19 cellular contexts compared by ENCODE assay signal in the genomic region with DNA sequence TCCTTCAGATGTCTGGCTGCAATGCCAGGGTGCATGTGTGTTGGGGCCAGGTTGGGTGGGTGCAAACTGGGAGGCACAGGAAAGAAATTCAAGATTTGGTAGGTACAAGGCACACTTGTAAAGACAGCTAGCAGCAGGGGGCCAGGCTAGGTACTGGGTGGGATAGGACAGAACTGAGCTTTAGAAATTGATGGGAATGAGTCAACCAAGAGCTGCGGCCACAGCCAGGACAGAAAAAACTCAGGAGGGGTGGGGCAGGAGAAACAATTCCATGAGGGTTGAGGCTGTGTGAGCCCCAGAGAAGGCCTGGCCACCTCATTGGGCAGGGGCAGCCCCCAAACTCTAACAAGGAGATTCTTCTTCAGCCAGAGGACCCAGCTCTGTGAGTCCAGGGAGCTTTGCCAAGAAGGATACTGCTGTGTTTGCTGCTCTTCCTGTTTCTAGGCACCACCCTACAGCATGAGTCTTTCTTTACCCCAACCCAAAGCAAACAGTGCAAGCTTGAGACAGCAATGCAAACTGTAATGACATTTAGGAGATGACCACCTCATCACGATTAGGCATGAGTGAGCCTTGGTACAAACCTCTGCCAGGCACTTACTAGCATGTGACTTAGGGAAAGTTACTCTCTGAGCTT. TPM values are rescaled to one million over a fixed set of nuclear protein-coding genes. Genes with fewer than 3 reads are reported as not detected.
DNase-seq lines count a peak whose midpoint lies in the region; ATAC-seq and TF ChIP-seq lines count a peak whose summit lies in the region.
"Had no signal": no experiment of that assay in that cellular context is flagged by ENCODE, and none has a peak within 500 bp of the region (broad histone marks: within the 10 kb centered on the region; RNA-seq: fewer than 3 reads in every experiment).

No MANE protein-coding gene starts in this region.

- H3K4me1 Mint-ChIP-seq in natural killer cell = no peaks in the 10 kb centered on the region
- H3K4me1 Mint-ChIP-seq: CD4-positive, alpha-beta memory T cell; T-cell had no signal

- DNase-seq in LNCaP clone FGC (ENCODE audit: low read depth) (peak; percentile 37), choroid plexus epithelial cell (ENCODE audit: low read depth) (peak; percentile 22), SW 1271 (lab: John Stamatoyannopoulos, UW) (no peak), NCI-H1092 (lab: John Stamatoyannopoulos, UW) (no peak), NOMO-1 treated with dmso at 0.1 percent for 144 hours (lab: John Stamatoyannopoulos, UW; ENCODE audit: unreplicated experiment) (no peak), natural killer cell (no peak)
- DNase-seq: BE2C; CD4-positive, alpha-beta memory T cell; HCEC 1CT; NCI-H2081; OCI-M1; RPMI8226; T-cell; T-helper 9 cell had no signal

- no peaks in the 10 kb centered on the region for H3K9me3 Mint-ChIP-seq in natural killer cell
- H3K9me3 Mint-ChIP-seq: CD4-positive, alpha-beta memory T cell; T-cell had no signal

- no peak overlapping the region for H3K4me3 Mint-ChIP-seq in natural killer cell
- H3K4me3 Mint-ChIP-seq: CD4-positive, alpha-beta memory T cell; T-cell had no signal

- TF ChIP-seq CTCF in 22Rv1 (IDR thresholded peaks at IDR 0.05) (no peak), C4-2B (conservative IDR thresholded peaks at IDR 0.05) (no peak), LNCaP clone FGC (IDR thresholded peaks at IDR 0.05; ENCODE audit: control insufficient read depth, extremely low read depth, insufficient read depth) (no peak), choroid plexus epithelial cell (conservative IDR thresholded peaks at IDR 0.05; ENCODE audit: low read depth, low read length) (no peak), natural killer cell (IDR thresholded peaks at IDR 0.05) (no peak)

- H3K27ac Mint-ChIP-seq in natural killer cell = no peak overlapping the region
- H3K27ac Mint-ChIP-seq: T-cell had no signal

- H3K27ac ChIP-seq in 22Rv1 = peak overlapping the region; percentile 64
- peak overlapping the region; percentile 45 for H3K27ac ChIP-seq in C4-2B

- intact Hi-C loops in natural killer cell (cut with micrococcal nuclease) = no loop called here

- no peak for ATAC-seq in natural killer cell
- ATAC-seq: K562, T-cell had no signal

- H3K27me3 Mint-ChIP-seq in natural killer cell (ENCODE audit: low read depth in 2 of 2) = peaks cover 15 to 49% of the 10 kb centered on the region in 2 donors

- no peaks in the 10 kb centered on the region for H3K36me3 Mint-ChIP-seq in natural killer cell
- H3K36me3 Mint-ChIP-seq: CD4-positive, alpha-beta memory T cell; T-cell had no signal

- H3K4me3 ChIP-seq in LNCaP clone FGC (ENCODE audit: low read depth, low read length) (no peak overlapping the region), choroid plexus epithelial cell (ENCODE audit: low read depth, low read length) (no peak overlapping the region)
- H3K4me3 ChIP-seq: K562 had no signal

RNA-seq across cellular contexts. Expression of gene CCDC182, which starts 21.3 kb away (rescaled TPM):
- not detected for total RNA-seq in natural killer cell
- total RNA-seq: CD4-positive, alpha-beta memory T cell; K562; MCF 10A; NCI-H460; T-cell had no signal

Comparison
In these comparisons a context has a peak if more than half of its experiments do, and no peak if none do; other contexts are left out.
1. DNase-seq: peak in LNCaP clone FGC (single experiment) and choroid plexus epithelial cell (single experiment); none in SW 1271 (0 of 2), NCI-H1092 (single experiment), NOMO-1 treated with dmso at 0.1 percent for 144 hours (single experiment) and natural killer cell (single experiment).